In genomic region chr7:76531643-76532042, GRCh38 we compare ENCODE assay signal across 2 cellular contexts. TPM values are rescaled to one million over a fixed set of nuclear protein-coding genes. Genes with fewer than 3 reads are reported as not detected.
"Had no signal": no experiment of that assay in that cellular context is flagged by ENCODE, and none has a peak within 500 bp of the region (broad histone marks: within the 10 kb centered on the region; RNA-seq: fewer than 3 reads in every experiment).

No MANE protein-coding gene starts in this region.

RNA-seq across cellular contexts. Expression of gene SPDYE16, which starts 11.5 kb away (rescaled TPM):
- total RNA-seq: activated B cell treated with CpG ODN at 0.5 μM for 24 hours; activated CD4-positive, alpha-beta T cell treated with anti-CD3 and anti-CD28 coated beads, Interleukin-2, amount 10 ng/mL, durations not matched to agents 24 days and 14 days had no signal
